12 cellular contexts compared by ENCODE assay signal in genomic region chr2:128381001-128381938, GRCh38.
DNase-seq lines count a peak whose midpoint lies in the region; ATAC-seq lines count a peak whose summit lies in the region.
"Had no signal": no experiment of that assay in that cellular context is flagged by ENCODE, and none has a peak within 500 bp of the region (broad histone marks: within the 10 kb centered on the region; RNA-seq: fewer than 3 reads in every experiment).

No MANE protein-coding gene starts in this region.

- H3K79me1 ChIP-seq in mesenchymal stem cell (replicated peaks; ENCODE audit: low read length, poor library complexity, severe bottlenecking) = no peaks in the 10 kb centered on the region

- peak overlapping the region; percentile 37 for H2BK120ac ChIP-seq in mesenchymal stem cell (ENCODE audit: low read depth, low read length)

- 33% methylated on average over 18 of the region's 18 CpGs for WGBS in mesenchymal stem cell

- no peak overlapping the region for H3K4me3 ChIP-seq in mesenchymal stem cell (ENCODE audit: insufficient read depth in 1 of 2, low read depth in 1 of 2, low read length in 2 of 2)
- H3K4me3 ChIP-seq: BLaER1 had no signal

- H3K14ac ChIP-seq in mesenchymal stem cell (ENCODE audit: low read length in 2 of 2) = peak overlapping the region in 1 of 2 experiments; percentile 5

- peaks cover 0 to 9% of the 10 kb centered on the region in 2 experiments for H3K27me3 ChIP-seq in mesenchymal stem cell (ENCODE audit: control insufficient read depth in 1 of 2, insufficient read depth in 1 of 2, low read length in 2 of 2)

- peak overlapping the region; percentile 63 for H4K8ac ChIP-seq in mesenchymal stem cell (ENCODE audit: low read length)

- H3K9me3 ChIP-seq in mesenchymal stem cell (ENCODE audit: control insufficient read depth, low read length) = no peaks in the 10 kb centered on the region
- H3K9me3 ChIP-seq: BLaER1 had no signal

- H3K18ac ChIP-seq in mesenchymal stem cell (ENCODE audit: low read depth in 1 of 2, low read length in 2 of 2) = peak overlapping the region; percentile 65 to 83

- H4K91ac ChIP-seq in mesenchymal stem cell (ENCODE audit: low read length) = peak overlapping the region; percentile 87

- peak overlapping the region; percentile 67 to 88 for H3K4ac ChIP-seq in mesenchymal stem cell (ENCODE audit: low read depth in 1 of 2, low read length in 2 of 2)

- no peaks in the 10 kb centered on the region for H3K36me3 ChIP-seq in mesenchymal stem cell (ENCODE audit: control insufficient read depth in 1 of 2, insufficient read depth in 2 of 2, low read depth in 1 of 2, low read length in 2 of 2)
- H3K36me3 ChIP-seq: BLaER1 had no signal

- peak overlapping the region in 1 of 2 experiments; percentile 40 for H3K23ac ChIP-seq in mesenchymal stem cell (ENCODE audit: low read length in 2 of 2)

- H3K9ac ChIP-seq in mesenchymal stem cell (ENCODE audit: low read length) = no peak overlapping the region
- H3K9ac ChIP-seq: BLaER1 had no signal

- peak overlapping the region; percentile 64 for H2BK15ac ChIP-seq in mesenchymal stem cell (ENCODE audit: low read depth, poor library complexity, severe bottlenecking)

- H3K4me2 ChIP-seq in mesenchymal stem cell (ENCODE audit: low read length, poor library complexity, severe bottlenecking) = no peak overlapping the region
- H3K4me2 ChIP-seq: BLaER1 had no signal

- no peak overlapping the region for H3K27ac ChIP-seq in mesenchymal stem cell (ENCODE audit: low read length, poor library complexity, severe bottlenecking)
- H3K27ac ChIP-seq: BLaER1 had no signal

- H2AFZ ChIP-seq in mesenchymal stem cell (ENCODE audit: low read depth, low read length) = no peak overlapping the region

- H2BK5ac ChIP-seq in mesenchymal stem cell (ENCODE audit: low read depth, low read length, poor library complexity, severe bottlenecking) = no peak overlapping the region

- ATAC-seq in GM21723 (IDR thresholded peaks at IDR 0.05; ENCODE audit: unreplicated experiment) (no peak), GM21576 (IDR thresholded peaks at IDR 0.05; ENCODE audit: unreplicated experiment) (no peak)

- H3K4me1 ChIP-seq in mesenchymal stem cell (ENCODE audit: control insufficient read depth, insufficient read depth, low read depth, low read length) = peaks cover 31% of the 10 kb centered on the region

- DNase-seq in COLO668 (lab: John Stamatoyannopoulos, UW; ENCODE audit: unreplicated experiment) = peak; percentile 60
- DNase-seq in NCI-H1092 (lab: John Stamatoyannopoulos, UW) = peak; percentile 44
- peak; percentile 55 for DNase-seq in RPMI8226
- DNase-seq in mesenchymal stem cell = peak; percentile 49
- DNase-seq in germinal center (ENCODE audit: low spot score) = no peak
- no peak for DNase-seq in GM19240 (ENCODE audit: insufficient read length, low spot score)
- DNase-seq: activated CD4-positive, alpha-beta memory T cell treated with anti-CD3 and anti-CD28 coated beads, Interleukin-2, amount 10 ng/mL, durations not matched to agents 7 days and 5 days; natural killer cell; NCI-H1105 had no signal

- H2BK12ac ChIP-seq in mesenchymal stem cell (ENCODE audit: low read length in 2 of 2) = peak overlapping the region; percentile 64 to 91

- peak overlapping the region; percentile 0 for H2AK5ac ChIP-seq in mesenchymal stem cell (ENCODE audit: low read length, severe bottlenecking)

Comparison
In these comparisons a context has a peak if more than half of its experiments do, and no peak if none do; other contexts are left out.
1. DNase-seq: peak in COLO668 (single experiment), NCI-H1092 (single experiment), RPMI8226 (single experiment) and mesenchymal stem cell (single experiment); none in germinal center (single experiment) and GM19240 (single experiment).